20 cellular contexts compared by ENCODE assay signal in genomic region chr2:208047840-208048239, GRCh38.
"Had no signal": no experiment of that assay in that cellular context is flagged by ENCODE, and none has a peak within 500 bp of the region (broad histone marks: within the 10 kb centered on the region; RNA-seq: fewer than 3 reads in every experiment).

No MANE protein-coding gene starts in this region.

- H3K4me1 Mint-ChIP-seq: activated CD4-positive, alpha-beta T cell treated with anti-CD3 and anti-CD28 coated beads, Interleukin-2, amount 10 ng/mL, durations not matched to agents 7 days and 5 days; activated naive CD8-positive, alpha-beta T cell treated with anti-CD3 and anti-CD28 coated beads for 36 hours; naive thymus-derived CD8-positive, alpha-beta T cell had no signal

- H3K9me3 ChIP-seq: body of pancreas, right atrium auricular region had no signal

- H3K27me3 Mint-ChIP-seq: progenitor cell of endocrine pancreas had no signal

- H3K36me3 Mint-ChIP-seq: activated naive CD8-positive, alpha-beta T cell treated with anti-CD3 and anti-CD28 coated beads for 36 hours; naive thymus-derived CD8-positive, alpha-beta T cell had no signal

- H3K4me1 ChIP-seq: body of pancreas, foreskin keratinocyte, right atrium auricular region had no signal

- H3K27ac Mint-ChIP-seq: activated CD4-positive, alpha-beta T cell treated with anti-CD3 and anti-CD28 coated beads, Interleukin-2, amount 10 ng/mL, durations not matched to agents 7 days and 5 days; activated naive CD8-positive, alpha-beta T cell treated with anti-CD3 and anti-CD28 coated beads for 36 hours; activated T-cell treated with anti-CD3 and anti-CD28 coated beads, Interleukin-2, amount 50 U/mL, for 72 hours; progenitor cell of endocrine pancreas had no signal

- H3K27me3 ChIP-seq: body of pancreas, foreskin keratinocyte, right atrium auricular region had no signal

- H3K36me3 ChIP-seq: right atrium auricular region had no signal

- DNase-seq: activated CD4-positive, alpha-beta T cell treated with anti-CD3 and anti-CD28 coated beads, Interleukin-2, amount 10 ng/mL, durations not matched to agents 7 days and 5 days; activated CD8-positive, alpha-beta memory T cell treated with anti-CD3 and anti-CD28 coated beads, Interleukin-2, amount 50 U/mL, for 48 hours; activated gamma-delta T cell; activated naive CD8-positive, alpha-beta T cell treated with anti-CD3 and anti-CD28 coated beads for 36 hours; activated T-cell treated with anti-CD3 and anti-CD28 coated beads, Interleukin-2, amount 50 U/mL, for 72 hours; amygdala; body of pancreas; central memory CD4-positive, alpha-beta T cell; foreskin keratinocyte; glutamatergic neuron; hypothalamus; left cardiac atrium; naive thymus-derived CD8-positive, alpha-beta T cell; stimulated activated naive CD8-positive, alpha-beta T cell treated with anti-CD3 and anti-CD28 coated beads, Interleukin-15, Interleukin-2, amounts not matched to agents 100 U/mL and 50 U/mL, for 24 hours; trophoblast cell had no signal

- H3K4me3 Mint-ChIP-seq: activated CD4-positive, alpha-beta T cell treated with anti-CD3 and anti-CD28 coated beads, Interleukin-2, amount 10 ng/mL, durations not matched to agents 7 days and 5 days; activated naive CD8-positive, alpha-beta T cell treated with anti-CD3 and anti-CD28 coated beads for 36 hours; activated T-cell treated with anti-CD3 and anti-CD28 coated beads, Interleukin-2, amount 50 U/mL, for 72 hours had no signal

- ATAC-seq: activated T-cell treated with anti-CD3 and anti-CD28 coated beads, Interleukin-2, amount 50 U/mL, for 72 hours; body of pancreas; foreskin keratinocyte; left cardiac atrium; naive thymus-derived CD8-positive, alpha-beta T cell; stimulated activated naive CD8-positive, alpha-beta T cell treated with anti-CD3 and anti-CD28 coated beads, Interleukin-15, Interleukin-2, amounts not matched to agents 100 U/mL and 50 U/mL, for 24 hours had no signal

- H3K4me3 ChIP-seq: body of pancreas, coronary artery, lung, right atrium auricular region, smooth muscle cell had no signal

- H3K4me2 ChIP-seq: smooth muscle cell had no signal

- H3K9me3 Mint-ChIP-seq: activated CD4-positive, alpha-beta T cell treated with anti-CD3 and anti-CD28 coated beads, Interleukin-2, amount 10 ng/mL, durations not matched to agents 7 days and 5 days; activated naive CD8-positive, alpha-beta T cell treated with anti-CD3 and anti-CD28 coated beads for 36 hours; naive thymus-derived CD8-positive, alpha-beta T cell had no signal

- H3K27ac ChIP-seq: body of pancreas, coronary artery, foreskin keratinocyte, right atrium auricular region had no signal
